In genomic region chr17:79288950-79289349, GRCh38 we compare ENCODE assay signal across 32 cellular contexts.
"Had no signal": no experiment of that assay in that cellular context is flagged by ENCODE, and none has a peak within 500 bp of the region (broad histone marks: within the 10 kb centered on the region; RNA-seq: fewer than 3 reads in every experiment).

No MANE protein-coding gene starts in this region.

- DNase-seq: activated CD4-positive, alpha-beta memory T cell treated with anti-CD3 and anti-CD28 coated beads, Interleukin-2, amount 10 ng/mL, durations not matched to agents 7 days and 5 days; activated CD4-positive, alpha-beta T cell treated with anti-CD3 and anti-CD28 coated beads for 1 hour; activated CD4-positive, alpha-beta T cell treated with anti-CD3 and anti-CD28 coated beads for 36 hours; activated CD4-positive, alpha-beta T cell treated with anti-CD3 and anti-CD28 coated beads for 48 hours; activated CD4-positive, alpha-beta T cell treated with anti-CD3 and anti-CD28 coated beads, Interleukin-2, amount 10 ng/mL, durations not matched to agents 7 days and 5 days; activated CD4-positive, alpha-beta T cell treated with anti-CD3 and anti-CD28 coated beads, Interleukin-2, amount 50 U/mL, for 48 hours; activated CD4-positive, CD25-positive, alpha-beta regulatory T cell; activated CD8-positive, alpha-beta memory T cell treated with anti-CD3 and anti-CD28 coated beads for 24 hours; activated CD8-positive, alpha-beta memory T cell treated with anti-CD3 and anti-CD28 coated beads, Interleukin-2, amount 10 ng/mL, durations not matched to agents 7 days and 5 days; activated CD8-positive, alpha-beta memory T cell treated with anti-CD3 and anti-CD28 coated beads, Interleukin-2, amount 50 U/mL, for 48 hours; activated CD8-positive, alpha-beta T cell treated with anti-CD3 and anti-CD28 coated beads, Interleukin-2, amount 10 ng/mL, durations not matched to agents 7 days and 5 days; activated effector memory CD4-positive, alpha-beta T cell treated with Interleukin-2 at 50 U/mL for 16 hours; activated gamma-delta T cell; activated naive CD4-positive, alpha-beta T cell treated with anti-CD3 and anti-CD28 coated beads, Interleukin-2, amount 10 ng/mL, durations not matched to agents 7 days and 5 days; activated naive CD4-positive, alpha-beta T cell treated with Interleukin-2 at 50 U/mL for 16 hours; activated naive CD8-positive, alpha-beta T cell treated with anti-CD3 and anti-CD28 coated beads, Interleukin-2, amount 10 ng/mL, durations not matched to agents 7 days and 5 days; activated naive CD8-positive, alpha-beta T cell treated with anti-CD3 and anti-CD28 coated beads, Interleukin-2, amount 50 U/mL, for 24 hours; activated T-cell treated with anti-CD3 and anti-CD28 coated beads, Interleukin-2, amount 50 U/mL, for 24 hours; activated T-cell treated with anti-CD3 and anti-CD28 coated beads, Interleukin-2, amount 50 U/mL, for 48 hours; amygdala; anterior cingulate cortex; caudate nucleus; cerebellar nuclear complex; T-helper 1 cell; T-helper 2 cell; T-helper 9 cell had no signal

- H3K27ac ChIP-seq: ascending aorta, cardiac muscle cell, VCaP had no signal

- ATAC-seq: activated CD4-positive, alpha-beta T cell treated with anti-CD3 and anti-CD28 coated beads for 36 hours; activated CD4-positive, CD25-positive, alpha-beta regulatory T cell treated with anti-CD3 and anti-CD28 coated beads, Interleukin-2, amount 50 U/mL, for 24 hours; activated CD8-positive, alpha-beta memory T cell treated with anti-CD3 and anti-CD28 coated beads, Interleukin-2, amount 10 ng/mL, durations not matched to agents 7 days and 5 days; activated CD8-positive, alpha-beta T cell treated with anti-CD3 and anti-CD28 coated beads, Interleukin-2, amount 10 ng/mL, durations not matched to agents 7 days and 5 days; activated naive CD8-positive, alpha-beta T cell treated with anti-CD3 and anti-CD28 coated beads, Interleukin-2, amount 50 U/mL, for 24 hours had no signal

- H3K27me3 ChIP-seq: ascending aorta had no signal

- FAIRE-seq: bronchial epithelial cell, TTC549 had no signal

- H3K4me3 ChIP-seq: ascending aorta, cardiac muscle cell had no signal

- H3K36me3 ChIP-seq: ascending aorta, cardiac muscle cell had no signal

- H3K4me1 ChIP-seq: ascending aorta had no signal

- H3K9me3 ChIP-seq: ascending aorta had no signal
